In genomic region chr11:125451400-125452124, GRCh38 we compare ENCODE assay signal across 7 cellular contexts. TPM values are rescaled to one million over a fixed set of nuclear protein-coding genes. Genes with fewer than 3 reads are reported as not detected.
DNase-seq lines count a peak whose midpoint lies in the region; ATAC-seq and TF ChIP-seq lines count a peak whose summit lies in the region.

No MANE protein-coding gene starts in this region.

- H3K4me3 ChIP-seq in ascending aorta (peak overlapping the region in 1 of 2 donors; percentile 18), testis (no peak overlapping the region), esophagus squamous epithelium (no peak overlapping the region)

- TF ChIP-seq POLR2A in testis (IDR thresholded peaks at IDR 0.05) (no peak), esophagus squamous epithelium (IDR thresholded peaks at IDR 0.05) (no peak)

- peak overlapping the region; percentile 53 to 59 for H3K27ac ChIP-seq in ascending aorta
- H3K27ac ChIP-seq in testis: peak overlapping the region; percentile 53 to 64
- peak overlapping the region in 2 of 4 donors; percentile 14 to 42 for H3K27ac ChIP-seq in esophagus squamous epithelium

- WGBS in testis, 2 donors: 21 to 34% methylated on average over 10 of the region's 10 CpGs
- WGBS in esophagus squamous epithelium, 2 donors: 39 to 54% methylated on average over 4 of the region's 10 CpGs

- peak in 1 of 2 donors; percentile 79 for DNase-seq in ascending aorta (ENCODE audit: low spot score in 2 of 2)
- peak; percentile 28 for DNase-seq in kidney glomerular epithelial cell (lab: John Stamatoyannopoulos, UW)
- peak; percentile 89 for DNase-seq in testis
- DNase-seq in NCI-H446 treated with DMSO at 0.1 percent for 48 hours (lab: John Stamatoyannopoulos, UW): no peak
- DNase-seq in esophagus squamous epithelium (lab: John Stamatoyannopoulos, UW): no peak

- H3K36me3 ChIP-seq in ascending aorta (peaks cover 0 to 4% of the 10 kb centered on the region in 2 donors), testis (ENCODE audit: low read depth, missing control alignments) (no peaks in the 10 kb centered on the region), esophagus squamous epithelium (no peaks in the 10 kb centered on the region)

- H3K9me3 ChIP-seq in ascending aorta: no peaks in the 10 kb centered on the region
- H3K9me3 ChIP-seq in testis: no peaks in the 10 kb centered on the region
- no peaks in the 10 kb centered on the region for H3K9me3 ChIP-seq in esophagus squamous epithelium

- intact Hi-C loops in ascending aorta (cut with DNase I) (loop anchor here (2.0 kb wide), 1 partner anchor 45 kb away; the partner anchor contains the start of gene FEZ1), testis (cut with DNase I; ENCODE audit: low total_unique reads) (no loop called here), esophagus squamous epithelium (cut with DNase I) (no loop called here)

- ATAC-seq in GM18868 (IDR thresholded peaks at IDR 0.05; ENCODE audit: unreplicated experiment) (peak; percentile 88), HG03095 (IDR thresholded peaks at IDR 0.05; ENCODE audit: unreplicated experiment) (peak; percentile 54)

- H3K4me1 ChIP-seq in ascending aorta (peaks cover 0 to 8% of the 10 kb centered on the region in 2 donors), testis (peaks cover 18% of the 10 kb centered on the region), esophagus squamous epithelium (peaks cover 0 to 16% (median 10%) of the 10 kb centered on the region in 3 donors)

- H3K27me3 ChIP-seq in ascending aorta (no peaks in the 10 kb centered on the region), testis (no peaks in the 10 kb centered on the region), esophagus squamous epithelium (no peaks in the 10 kb centered on the region)

- no peak for TF ChIP-seq CTCF in ascending aorta (IDR thresholded peaks at IDR 0.05)
- no peak for TF ChIP-seq CTCF in testis (IDR thresholded peaks at IDR 0.05)
- TF ChIP-seq CTCF in esophagus squamous epithelium (IDR thresholded peaks at IDR 0.05): no peak

RNA-seq across cellular contexts. Expression of gene FEZ1, which starts 44.5 kb away (rescaled TPM):
- total RNA-seq in ascending aorta (58.4 TPM), testis (10 to 100 TPM; 40.3 to 52.6 TPM), esophagus squamous epithelium (10 to 100 TPM in 2 of 4 donors, 1 to 10 TPM in 1, not detected in 1; 7.6 to 19.3 (median 12.6) TPM)
- 71.9 TPM for polyA plus RNA-seq in testis (ENCODE audit: insufficient read depth, low read depth, low replicate concordance)

Comparison
In these comparisons a context has a peak if more than half of its experiments do, and no peak if none do; other contexts are left out.
1. DNase-seq: peak in kidney glomerular epithelial cell (single experiment) and testis (single experiment); none in NCI-H446 treated with DMSO at 0.1 percent for 48 hours (single experiment) and esophagus squamous epithelium (single experiment).